ENCODE assay signal across 29 cellular contexts in genomic region chr2:195117036-195117435, GRCh38.
"Had no signal": no experiment of that assay in that cellular context is flagged by ENCODE, and none has a peak within 500 bp of the region (broad histone marks: within the 10 kb centered on the region; RNA-seq: fewer than 3 reads in every experiment).

No MANE protein-coding gene starts in this region.

- ATAC-seq: natural killer cell; psoas muscle; right cardiac atrium; right lobe of liver; stimulated activated memory B cell treated with anti-CD40 and anti-IgM and Interleukin-4, amounts not matched to agents 10 μg/mL and 1 μg/mL and 100 μg/mL, for 72 hours; stimulated activated naive CD8-positive, alpha-beta T cell treated with anti-CD3 and anti-CD28 coated beads, Interleukin-15, amount 100 ng/mL, for 72 hours; stimulated activated naive CD8-positive, alpha-beta T cell treated with anti-CD3 and anti-CD28 coated beads, Interleukin-15, Interleukin-2, amounts not matched to agents 100 U/mL and 50 U/mL, for 24 hours; upper lobe of right lung had no signal

- H3K27ac ChIP-seq: neural progenitor cell, ovary, parathyroid adenoma, psoas muscle, right lobe of liver, sigmoid colon, skin epidermis, spleen, suprapubic skin, testis, tibial artery, transverse colon, upper lobe of right lung, uterus had no signal

- H3K27me3 ChIP-seq: neural progenitor cell, ovary, right lobe of liver, sigmoid colon, spleen, suprapubic skin, testis, tibial artery, transverse colon, upper lobe of right lung, uterus had no signal

- H3K9me3 ChIP-seq: ovary, psoas muscle, right lobe of liver, suprapubic skin, testis, tibial artery, transverse colon, upper lobe of right lung, uterus had no signal

- H3K4me2 ChIP-seq: neural progenitor cell, smooth muscle cell had no signal

- H3K36me3 ChIP-seq: neural progenitor cell, ovary, right lobe of liver, sigmoid colon, spleen, suprapubic skin, tibial artery, transverse colon, upper lobe of right lung, uterus had no signal

- H2AFZ ChIP-seq: neural progenitor cell, parathyroid adenoma had no signal

- H3K4me3 ChIP-seq: neural progenitor cell, ovary, psoas muscle, right lobe of liver, sigmoid colon, skin epidermis, smooth muscle cell, spleen, suprapubic skin, testis, tibial artery, transverse colon, upper lobe of right lung, uterus had no signal

- H3K79me2 ChIP-seq: parathyroid adenoma had no signal

- H3K9ac ChIP-seq: neural progenitor cell, parathyroid adenoma had no signal

- DNase-seq: natural killer cell; occipital lobe; ovary; posterior cingulate gyrus; psoas muscle; right cardiac atrium; right lobe of liver; sigmoid colon; spleen; stimulated activated CD4-positive, alpha-beta T cell treated with anti-CD3 and anti-CD28 coated beads, Interleukin-12 subunit alpha, Interleukin-12 subunit beta, amount 100 ng/mL, for 4 hours; stimulated activated CD4-positive, alpha-beta T cell treated with anti-CD3 and anti-CD28 coated beads, Interleukin-1b, Interleukin-23, amount 100 ng/mL, for 48 hours; stimulated activated CD4-positive, alpha-beta T cell treated with anti-CD3 and anti-CD28 coated beads, Interleukin-4, amount 100 ng/mL, for 1 hour; stimulated activated CD4-positive, alpha-beta T cell treated with anti-CD3 and anti-CD28 coated beads, Interleukin-4, amount 100 ng/mL, for 4 hours; stimulated activated CD8-positive, alpha-beta memory T cell treated with anti-CD3 and anti-CD28 coated beads, Interleukin-4, amount 100 ng/mL, for 48 hours; stimulated activated naive CD4-positive, alpha-beta T cell; stimulated activated naive CD8-positive, alpha-beta T cell treated with anti-CD3 and anti-CD28 coated beads, Interleukin-15, amount 100 ng/mL, for 72 hours; stimulated activated naive CD8-positive, alpha-beta T cell treated with anti-CD3 and anti-CD28 coated beads, Interleukin-15, Interleukin-2, amounts not matched to agents 100 U/mL and 50 U/mL, for 24 hours; substantia nigra; testis; tibial artery; transverse colon; upper lobe of right lung; uterus had no signal

- H3K4me1 ChIP-seq: neural progenitor cell, parathyroid adenoma, psoas muscle, right lobe of liver, sigmoid colon, spleen, suprapubic skin, testis, tibial artery, transverse colon, upper lobe of right lung, uterus had no signal
